In genomic region chr2:119376406-119376805, GRCh38 we compare ENCODE assay signal across 1 cellular context. TPM values are rescaled to one million over a fixed set of nuclear protein-coding genes. Genes with fewer than 3 reads are reported as not detected.
"Had no signal": no experiment of that assay in that cellular context is flagged by ENCODE, and none has a peak within 500 bp of the region (broad histone marks: within the 10 kb centered on the region; RNA-seq: fewer than 3 reads in every experiment).

No MANE protein-coding gene starts in this region.

RNA-seq across cellular contexts. Expression of gene TMEM37, which starts 55.2 kb away (rescaled TPM):
- total RNA-seq: temporal lobe had no signal
